ENCODE assay signal across 35 cellular contexts in the genomic region with DNA sequence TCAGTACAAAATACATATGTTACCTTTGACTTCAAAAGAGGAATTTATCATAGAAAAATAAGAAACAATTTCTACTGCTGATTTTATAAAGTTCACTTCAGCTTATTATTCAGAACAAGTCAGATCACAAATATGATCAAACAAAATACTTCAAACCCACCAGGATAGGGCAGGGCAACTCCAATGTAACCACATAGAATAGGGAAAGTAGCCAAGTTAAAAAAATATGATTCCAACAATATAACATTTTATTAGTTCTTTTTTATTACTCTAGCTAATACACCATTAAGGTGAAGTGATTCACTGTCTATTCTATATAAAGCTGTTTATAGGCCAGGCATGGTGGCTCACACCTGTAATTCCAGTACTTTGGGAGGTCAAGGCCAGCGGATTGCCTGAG.
"Had no signal": no experiment of that assay in that cellular context is flagged by ENCODE, and none has a peak within 500 bp of the region (broad histone marks: within the 10 kb centered on the region; RNA-seq: fewer than 3 reads in every experiment).

No MANE protein-coding gene starts in this region.

- H3K27me3 ChIP-seq: MG63 had no signal

- H3K4me2 ChIP-seq: KMS-11 had no signal

- H3K27ac ChIP-seq: KMS-11 had no signal

- H3K4me3 ChIP-seq: MG63 had no signal

- H3K36me3 ChIP-seq: MG63 had no signal

- H3K9ac ChIP-seq: KMS-11 had no signal

- H3K9me3 ChIP-seq: MG63 had no signal

- DNase-seq: Karpas-422, Kasumi-1, KG1, MG63, MM.1S, MV-4-11, NCI-H1092, NCI-H1092 treated with DMSO at 0.1 percent for 48 hours, NCI-H1105, NCI-H1105 treated with DMSO at 0.1 percent for 48 hours, NCI-H1417, NCI-H1417 treated with DMSO at 0.1 percent for 48 hours, NCI-H1436, NCI-H1436 treated with DMSO at 0.1 percent for 48 hours, NCI-H146, NCI-H1694, NCI-H1694 treated with DMSO at 0.1 percent for 48 hours, NCI-H187, NCI-H187 treated with DMSO at 0.1 percent for 48 hours, NCI-H1930, NCI-H2029, NCI-H2029 treated with DMSO at 0.1 percent for 48 hours, NCI-H2081, NCI-H2081 treated with DMSO at 0.1 percent for 48 hours, NCI-H2107, NCI-H2171, NCI-H2171 treated with DMSO at 0.1 percent for 48 hours, NCI-H2227 treated with DMSO at 0.1 percent for 48 hours, NCI-H226, NCI-H345, NCI-H446, NCI-H446 treated with DMSO at 0.1 percent for 48 hours, NCI-H510A, NCI-H510A treated with DMSO at 0.1 percent for 48 hours had no signal
